In the genomic region with DNA sequence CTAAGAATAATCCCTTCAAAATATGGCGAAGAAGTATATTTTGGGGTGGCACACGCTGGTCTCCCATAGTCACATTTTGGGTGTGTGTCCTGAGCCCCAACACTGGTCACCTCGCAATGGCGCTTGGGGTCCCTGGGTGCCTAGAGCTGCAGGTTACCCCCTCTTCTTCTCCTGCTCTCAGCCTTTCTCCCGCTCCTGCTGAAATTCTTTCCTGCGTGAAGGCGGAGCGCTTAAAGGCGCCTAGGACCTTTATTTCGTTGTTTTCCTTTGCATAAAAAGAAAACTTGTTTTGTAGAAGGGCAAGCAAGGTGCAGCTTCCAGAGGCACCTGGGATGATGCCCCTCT, we compare ENCODE assay signal across 8 cellular contexts. TPM values are rescaled to one million over a fixed set of nuclear protein-coding genes. Genes with fewer than 3 reads are reported as not detected.
DNase-seq lines count a peak whose midpoint lies in the region; ATAC-seq, FAIRE-seq and TF ChIP-seq lines count a peak whose summit lies in the region.

No MANE protein-coding gene starts in this region.

- H3K36me3 ChIP-seq in iPS-18a (ENCODE audit: control insufficient read depth, low read depth, low read length) (no peaks in the 10 kb centered on the region), stomach (no peaks in the 10 kb centered on the region)

- no peak for ATAC-seq in activated CD8-positive, alpha-beta T cell treated with anti-CD3 and anti-CD28 coated beads, Interleukin-2, amount 10 ng/mL, durations not matched to agents 7 days and 5 days
- no peak for ATAC-seq in omental fat pad (ENCODE audit: low FRiP score)

- H3K27ac ChIP-seq in iPS-18a (ENCODE audit: low read length) (no peak overlapping the region), stomach (peak overlapping the region in 4 of 5 donors; percentile 62 to 87 (median 75))

- H3K9ac ChIP-seq in iPS-18a (ENCODE audit: low read length) = no peak overlapping the region

- TF ChIP-seq EP300 in stomach (IDR thresholded peaks at IDR 0.05) = no peak

- POLR2A ChIA-PET in activated CD8-positive, alpha-beta T cell treated with anti-CD3 and anti-CD28 coated beads, Interleukin-2, amount 10 ng/mL, durations not matched to agents 7 days and 5 days (lab: Charles Lee) = interaction anchor here (0.6 to 10.3 kb wide), 7 partner anchors 10 to 66 kb away, joined by 3 to 355 read pairs (median 14); no protein-coding TSS in a partner anchor

- no peak for DNase-seq in activated CD4-positive, alpha-beta T cell treated with anti-CD3 and anti-CD28 coated beads, Interleukin-2, amount 10 ng/mL, durations not matched to agents 24 days and 14 days
- no peak for DNase-seq in activated CD4-positive, alpha-beta T cell treated with anti-CD3 and anti-CD28 coated beads, Interleukin-2, amount 50 U/mL, for 4 hours
- DNase-seq in activated CD8-positive, alpha-beta T cell treated with anti-CD3 and anti-CD28 coated beads, Interleukin-2, amount 10 ng/mL, durations not matched to agents 7 days and 5 days = no peak
- DNase-seq in stomach (no peak), omental fat pad (ENCODE audit: low spot score) (no peak), H54 (ENCODE audit: insufficient read length, low spot score) (no peak)
- DNase-seq in NK-92 treated with Interleukin-12 subunit alpha and Interleukin-12 subunit beta, amount 100 ng/mL, for 24 hours (lab: John Stamatoyannopoulos, UW) = no peak

- no peak for TF ChIP-seq CTCF in stomach (IDR thresholded peaks at IDR 0.05)
- TF ChIP-seq CTCF in omental fat pad (IDR thresholded peaks at IDR 0.05) = no peak

- peaks cover 44% of the 10 kb centered on the region for H3K4me1 Mint-ChIP-seq in activated CD4-positive, alpha-beta T cell treated with anti-CD3 and anti-CD28 coated beads, Interleukin-2, amount 10 ng/mL, durations not matched to agents 24 days and 14 days
- peaks cover 56% of the 10 kb centered on the region for H3K4me1 Mint-ChIP-seq in activated CD8-positive, alpha-beta T cell treated with anti-CD3 and anti-CD28 coated beads, Interleukin-2, amount 10 ng/mL, durations not matched to agents 7 days and 5 days (ENCODE audit: low read depth)

- WGBS in stomach, 5 donors = 21 to 29% (median 25%) methylated on average over 10 of the region's 10 CpGs

- peaks cover 42% of the 10 kb centered on the region for H3K27me3 ChIP-seq in iPS-18a (ENCODE audit: control insufficient read depth, insufficient read depth, low read length)
- H3K27me3 ChIP-seq in stomach = peaks cover 0 to 62% (median 39%) of the 10 kb centered on the region in 3 donors

- H3K4me3 Mint-ChIP-seq in activated CD4-positive, alpha-beta T cell treated with anti-CD3 and anti-CD28 coated beads, Interleukin-2, amount 10 ng/mL, durations not matched to agents 24 days and 14 days = peak overlapping the region; percentile 96
- peak overlapping the region; percentile 96 for H3K4me3 Mint-ChIP-seq in activated CD8-positive, alpha-beta T cell treated with anti-CD3 and anti-CD28 coated beads, Interleukin-2, amount 10 ng/mL, durations not matched to agents 7 days and 5 days

- H3K4me1 ChIP-seq in iPS-18a (ENCODE audit: control insufficient read depth, low read depth, low read length) (no peaks in the 10 kb centered on the region), stomach (peaks cover 15 to 29% (median 19%) of the 10 kb centered on the region in 4 donors)

- H3K36me3 Mint-ChIP-seq in activated CD4-positive, alpha-beta T cell treated with anti-CD3 and anti-CD28 coated beads, Interleukin-2, amount 10 ng/mL, durations not matched to agents 24 days and 14 days (ENCODE audit: low read depth) = peaks cover 33% of the 10 kb centered on the region
- H3K36me3 Mint-ChIP-seq in activated CD8-positive, alpha-beta T cell treated with anti-CD3 and anti-CD28 coated beads, Interleukin-2, amount 10 ng/mL, durations not matched to agents 7 days and 5 days (ENCODE audit: low read depth) = peaks cover 55% of the 10 kb centered on the region

- H3K9me3 Mint-ChIP-seq in activated CD4-positive, alpha-beta T cell treated with anti-CD3 and anti-CD28 coated beads, Interleukin-2, amount 10 ng/mL, durations not matched to agents 24 days and 14 days = no peaks in the 10 kb centered on the region
- H3K9me3 Mint-ChIP-seq in activated CD8-positive, alpha-beta T cell treated with anti-CD3 and anti-CD28 coated beads, Interleukin-2, amount 10 ng/mL, durations not matched to agents 7 days and 5 days (ENCODE audit: insufficient read depth) = no peaks in the 10 kb centered on the region

- H3K4me3 ChIP-seq in iPS-18a (ENCODE audit: low read length) (peak overlapping the region; percentile 60), stomach (peak overlapping the region; percentile 52 to 62 (median 58))

- H3K9me3 ChIP-seq in iPS-18a (ENCODE audit: control insufficient read depth, low read depth, low read length) (no peaks in the 10 kb centered on the region), stomach (no peaks in the 10 kb centered on the region)

- FAIRE-seq in H54 (lab: Jason Lieb, UNC) = no peak

- TF ChIP-seq POLR2A in stomach (IDR thresholded peaks at IDR 0.05) (no peak), H54 (IDR thresholded peaks at IDR 0.05; ENCODE audit: low read depth, low read length) (no peak)

- CTCF ChIA-PET in activated CD8-positive, alpha-beta T cell treated with anti-CD3 and anti-CD28 coated beads, Interleukin-2, amount 10 ng/mL, durations not matched to agents 7 days and 5 days (lab: Charles Lee) = interaction anchor here (0.7 to 12.0 kb wide), 9 partner anchors 8 to 292 kb away, joined by 3 to 232 read pairs (median 3); a partner anchor contains a TSS

- intact Hi-C loops in activated CD4-positive, alpha-beta T cell treated with anti-CD3 and anti-CD28 coated beads, Interleukin-2, amount 10 ng/mL, durations not matched to agents 24 days and 14 days (cut with micrococcal nuclease) = no loop called here
- intact Hi-C loops in stomach (cut with DNase I; ENCODE audit: low total_unique reads) = no loop called here

- H3K27me3 Mint-ChIP-seq in activated CD4-positive, alpha-beta T cell treated with anti-CD3 and anti-CD28 coated beads, Interleukin-2, amount 10 ng/mL, durations not matched to agents 24 days and 14 days = no peaks in the 10 kb centered on the region
- H3K27me3 Mint-ChIP-seq in activated CD8-positive, alpha-beta T cell treated with anti-CD3 and anti-CD28 coated beads, Interleukin-2, amount 10 ng/mL, durations not matched to agents 7 days and 5 days (ENCODE audit: low read depth) = no peaks in the 10 kb centered on the region

- peak overlapping the region; percentile 96 for H3K27ac Mint-ChIP-seq in activated CD4-positive, alpha-beta T cell treated with anti-CD3 and anti-CD28 coated beads, Interleukin-2, amount 10 ng/mL, durations not matched to agents 24 days and 14 days
- H3K27ac Mint-ChIP-seq in activated CD8-positive, alpha-beta T cell treated with anti-CD3 and anti-CD28 coated beads, Interleukin-2, amount 10 ng/mL, durations not matched to agents 7 days and 5 days = peak overlapping the region; percentile 95

RNA-seq across cellular contexts. Expression of a gene that starts 0.3 kb away (rescaled TPM):
- total RNA-seq in activated CD4-positive, alpha-beta T cell treated with anti-CD3 and anti-CD28 coated beads, Interleukin-2, amount 10 ng/mL, durations not matched to agents 24 days and 14 days = 233 TPM in 2 replicates
- 100 to 1,000 TPM; 283 to 285 TPM for total RNA-seq in activated CD8-positive, alpha-beta T cell treated with anti-CD3 and anti-CD28 coated beads, Interleukin-2, amount 10 ng/mL, durations not matched to agents 7 days and 5 days
- 10 to 100 TPM in 2 of 5 donors, 1 to 10 TPM in 3; 5.1 to 74.1 (median 7.8) TPM for total RNA-seq in stomach
- 1 to 10 TPM; 2.8 to 5.0 (median 2.9) TPM for polyA plus RNA-seq in stomach
- total RNA-seq in omental fat pad = 10 to 100 TPM; 16.5 to 23.0 (median 18.2) TPM
